Comparison of ENCODE assay signal across 20 cellular contexts in the genomic region with DNA sequence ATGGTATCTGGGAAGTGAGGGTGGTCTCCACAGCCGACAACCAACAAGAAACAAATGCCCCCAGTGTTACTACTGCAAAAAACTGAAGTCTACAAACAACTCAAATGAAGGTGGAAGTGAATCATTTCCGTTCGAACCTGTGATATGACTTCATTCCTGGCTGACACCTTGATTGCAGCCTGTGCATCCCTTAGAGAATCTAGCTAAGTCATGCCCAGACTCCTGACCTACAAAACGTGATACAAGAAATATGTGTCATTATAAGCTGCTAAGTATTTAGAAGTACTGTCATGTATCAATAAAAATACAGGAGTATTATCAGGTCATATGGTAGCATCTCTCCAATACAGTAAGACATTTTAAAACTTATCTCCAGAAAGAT.
"Had no signal": no experiment of that assay in that cellular context is flagged by ENCODE, and none has a peak within 500 bp of the region (broad histone marks: within the 10 kb centered on the region; RNA-seq: fewer than 3 reads in every experiment).

No MANE protein-coding gene starts in this region.

- ATAC-seq: activated CD8-positive, alpha-beta T cell treated with anti-CD3 and anti-CD28 coated beads, Interleukin-2, amount 10 ng/mL, durations not matched to agents 7 days and 5 days; activated naive CD4-positive, alpha-beta T cell treated with anti-CD3 and anti-CD28 coated beads, Interleukin-2, amount 50 U/mL, for 72 hours; activated T-cell treated with anti-CD3 and anti-CD28 coated beads, Interleukin-2, amount 50 U/mL, for 72 hours; right lobe of liver; stimulated activated naive CD8-positive, alpha-beta T cell treated with anti-CD3 and anti-CD28 coated beads, Interleukin-15, Interleukin-2, amounts not matched to agents 100 U/mL and 50 U/mL, for 24 hours had no signal

- H3K4me1 ChIP-seq: right lobe of liver had no signal

- H3K36me3 Mint-ChIP-seq: activated naive CD4-positive, alpha-beta T cell treated with anti-CD3 and anti-CD28 coated beads, Interleukin-2, amount 50 U/mL, for 72 hours; type B pancreatic cell had no signal

- H3K4me3 Mint-ChIP-seq: activated CD4-positive, alpha-beta T cell treated with anti-CD3 and anti-CD28 coated beads, Interleukin-2, amount 10 ng/mL, durations not matched to agents 24 days and 14 days; activated CD8-positive, alpha-beta T cell treated with anti-CD3 and anti-CD28 coated beads, Interleukin-2, amount 10 ng/mL, durations not matched to agents 7 days and 5 days; activated T-cell treated with anti-CD3 and anti-CD28 coated beads, Interleukin-2, amount 50 U/mL, for 72 hours; immature natural killer cell; neural crest cell; type B pancreatic cell had no signal

- H3K9me3 ChIP-seq: colonic mucosa, right lobe of liver had no signal

- DNase-seq: activated CD4-positive, alpha-beta T cell treated with anti-CD3 and anti-CD28 coated beads, Interleukin-2, amount 10 ng/mL, durations not matched to agents 24 days and 14 days; activated CD4-positive, CD25-positive, alpha-beta regulatory T cell; activated CD8-positive, alpha-beta memory T cell treated with anti-CD3 and anti-CD28 coated beads, Interleukin-2, amount 50 U/mL, for 48 hours; activated CD8-positive, alpha-beta T cell treated with anti-CD3 and anti-CD28 coated beads, Interleukin-2, amount 10 ng/mL, durations not matched to agents 7 days and 5 days; activated gamma-delta T cell; activated T-cell treated with anti-CD3 and anti-CD28 coated beads, Interleukin-2, amount 50 U/mL, for 72 hours; central memory CD4-positive, alpha-beta T cell; colonic mucosa; effector CD4-positive, alpha-beta T cell; foreskin fibroblast; immature natural killer cell; right lobe of liver; stimulated activated CD4-positive, alpha-beta T cell treated with anti-CD3 and anti-CD28 coated beads, Interleukin-4, amount 100 ng/mL, for 4 hours; stimulated activated CD8-positive, alpha-beta memory T cell treated with anti-CD3 and anti-CD28 coated beads, Interleukin-4, amount 100 ng/mL, for 48 hours; stimulated activated naive CD8-positive, alpha-beta T cell treated with anti-CD3 and anti-CD28 coated beads, Interleukin-15, Interleukin-2, amounts not matched to agents 100 U/mL and 50 U/mL, for 24 hours had no signal

- H3K4me3 ChIP-seq: colonic mucosa, lung, right lobe of liver, smooth muscle cell had no signal

- H3K27me3 Mint-ChIP-seq: activated CD4-positive, alpha-beta T cell treated with anti-CD3 and anti-CD28 coated beads, Interleukin-2, amount 10 ng/mL, durations not matched to agents 24 days and 14 days; type B pancreatic cell had no signal

- H3K36me3 ChIP-seq: colonic mucosa, right lobe of liver had no signal

- H3K27ac Mint-ChIP-seq: activated CD4-positive, alpha-beta T cell treated with anti-CD3 and anti-CD28 coated beads, Interleukin-2, amount 10 ng/mL, durations not matched to agents 24 days and 14 days; activated CD8-positive, alpha-beta T cell treated with anti-CD3 and anti-CD28 coated beads, Interleukin-2, amount 10 ng/mL, durations not matched to agents 7 days and 5 days; activated naive CD4-positive, alpha-beta T cell treated with anti-CD3 and anti-CD28 coated beads, Interleukin-2, amount 50 U/mL, for 72 hours; activated T-cell treated with anti-CD3 and anti-CD28 coated beads, Interleukin-2, amount 50 U/mL, for 72 hours; immature natural killer cell; type B pancreatic cell had no signal

- H3K4me2 ChIP-seq: smooth muscle cell had no signal

- H3K27ac ChIP-seq: colonic mucosa, right lobe of liver had no signal

- H3K27me3 ChIP-seq: colonic mucosa, right lobe of liver had no signal

- H3K4me1 Mint-ChIP-seq: activated CD4-positive, alpha-beta T cell treated with anti-CD3 and anti-CD28 coated beads, Interleukin-2, amount 10 ng/mL, durations not matched to agents 24 days and 14 days; immature natural killer cell; neural crest cell had no signal
